9 cellular contexts compared by ENCODE assay signal in genomic region chr4:83629945-83630684, GRCh38.
DNase-seq lines count a peak whose midpoint lies in the region; ATAC-seq, FAIRE-seq and TF ChIP-seq lines count a peak whose summit lies in the region.
"Had no signal": no experiment of that assay in that cellular context is flagged by ENCODE, and none has a peak within 500 bp of the region (broad histone marks: within the 10 kb centered on the region; RNA-seq: fewer than 3 reads in every experiment).

No MANE protein-coding gene starts in this region.

- TF ChIP-seq CTCF in AG09319 (IDR thresholded peaks at IDR 0.05; ENCODE audit: low read depth, low read length) (no peak), Loucy (conservative IDR thresholded peaks at IDR 0.05; ENCODE audit: low read length) (no peak), bronchial epithelial cell (IDR thresholded peaks at IDR 0.05; ENCODE audit: insufficient read depth, low read length, severe bottlenecking) (no peak), HepG2 (CRISPR knock-in tag; IDR thresholded peaks at IDR 0.05) (no peak)

- H3F3A ChIP-seq in Loucy (ENCODE audit: low read depth), result no peaks in the 10 kb centered on the region

- intact Hi-C loops in HepG2 (cut with micrococcal nuclease; ENCODE audit: unreplicated experiment), result no loop called here

- no TSS peak for BruUV-seq in HepG2 (replicated peaks; lab: Mats Ljungman, UMichigan)

- TF ChIP-seq EP300 in HepG2 (IDR thresholded peaks at IDR 0.05; ENCODE audit: low read depth in 2 of 2, low read length in 2 of 2) (no peak), HepG2 (CRISPR knock-in tag; IDR thresholded peaks at IDR 0.05; ENCODE audit: borderline replicate concordance) (no peak)

- POLR2A ChIA-PET in HepG2 (lab: Yijun Ruan, JAX), result no interaction called here

- H4K20me1 ChIP-seq in Loucy (ENCODE audit: insufficient read depth, low read length, poor library complexity, severe bottlenecking) (no peaks in the 10 kb centered on the region), HepG2 (ENCODE audit: insufficient read depth, low read length) (no peaks in the 10 kb centered on the region)

- CTCF ChIA-PET in HepG2 (lab: Yijun Ruan, JAX; ENCODE audit: low intra/inter-chr PET ratio, low total read pairs), result no interaction called here

- DNase-seq in AG09319 (ENCODE audit: extremely low read depth, low read depth) (peak; percentile 15), bronchial epithelial cell (ENCODE audit: low read depth) (peak; percentile 83), HepG2 (ENCODE audit: low spot score) (no peak), H54 (ENCODE audit: insufficient read length, low spot score) (no peak), activated gamma-delta T cell treated with Interleukin-2 at 50 U/mL for 16 hours (no peak), cerebellum (ENCODE audit: low spot score) (no peak)
- DNase-seq: midbrain had no signal

- H3K27me3 ChIP-seq in Loucy (ENCODE audit: insufficient read depth, low read length, poor library complexity, severe bottlenecking), result no peaks in the 10 kb centered on the region
- no peaks in the 10 kb centered on the region for H3K27me3 ChIP-seq in bronchial epithelial cell (ENCODE audit: control insufficient read depth, insufficient read depth, low read length)
- peaks cover 2 to 10% of the 10 kb centered on the region in 2 experiments; a peak in 3 of 5 replicates for H3K27me3 ChIP-seq in HepG2 (ENCODE audit: control insufficient read depth in 1 of 2, insufficient read depth in 2 of 2, low read length in 2 of 2)

- H3K4me1 ChIP-seq in Loucy (ENCODE audit: insufficient read depth, low read length, poor library complexity, severe bottlenecking) (peaks cover 12% of the 10 kb centered on the region), HepG2 (ENCODE audit: insufficient read depth, low read length) (no peaks in the 10 kb centered on the region)

- TF ChIP-seq RAD21 in HepG2 (CRISPR knock-in tag; IDR thresholded peaks at IDR 0.05), result no peak

- H2AFZ ChIP-seq in Loucy (ENCODE audit: low read length), result peak overlapping the region; percentile 65
- H2AFZ ChIP-seq in HepG2 (ENCODE audit: low read length), result no peak overlapping the region

- TF ChIP-seq POLR2A in HepG2 (IDR thresholded peaks at IDR 0.05; ENCODE audit: insufficient read depth in 1 of 2, low read depth in 2 of 2, low read length in 2 of 2) (no peak), H54 (IDR thresholded peaks at IDR 0.05; ENCODE audit: low read depth, low read length) (no peak)

- no peaks in the 10 kb centered on the region for H3K9me2 ChIP-seq in Loucy (replicated peaks; ENCODE audit: low read depth, low read length)

- H3K4me2 ChIP-seq in Loucy (ENCODE audit: low read depth, low read length, poor library complexity, severe bottlenecking) (peak overlapping the region; percentile 9), HepG2 (ENCODE audit: low read depth, low read length) (no peak overlapping the region)

- H3K9ac ChIP-seq in Loucy (ENCODE audit: low read depth, low read length, poor library complexity, severe bottlenecking) (no peak overlapping the region), HepG2 (ENCODE audit: insufficient read depth, low read depth, low read length) (no peak overlapping the region)

- no peak overlapping the region for H3K27ac ChIP-seq in HepG2 (ENCODE audit: extremely low read length, insufficient read depth, low read length)

- FAIRE-seq in bronchial epithelial cell (lab: Jason Lieb, UNC), result peak; percentile 83
- no peak for FAIRE-seq in HepG2 (lab: Jason Lieb, UNC)
- FAIRE-seq in H54 (lab: Jason Lieb, UNC), result no peak

- 20% methylated on average over 5 of the region's 6 CpGs for WGBS in HepG2 (ENCODE audit: low lambda C conversion rate)

- ATAC-seq in HepG2 (peak; percentile 37; the same call in 1 of the 3 replicates), GM21717 (IDR thresholded peaks at IDR 0.05; ENCODE audit: unreplicated experiment) (no peak)

- no peaks in the 10 kb centered on the region for H3K9me3 ChIP-seq in Loucy (ENCODE audit: insufficient read depth, low read depth, low read length)
- no peaks in the 10 kb centered on the region for H3K9me3 ChIP-seq in HepG2 (ENCODE audit: low read length)

- H3K79me2 ChIP-seq in Loucy (ENCODE audit: insufficient read depth, low read length) (no peaks in the 10 kb centered on the region), HepG2 (ENCODE audit: insufficient read depth, low read length) (no peaks in the 10 kb centered on the region)

- H3K36me3 ChIP-seq in Loucy (ENCODE audit: insufficient read depth, low read length) (no peaks in the 10 kb centered on the region), bronchial epithelial cell (ENCODE audit: control insufficient read depth, insufficient read depth, low read length) (no peaks in the 10 kb centered on the region), HepG2 (replicated peaks in 1 of 2; ENCODE audit: control insufficient read depth in 1 of 2, insufficient read depth in 2 of 2, low read length in 2 of 2) (no peaks in the 10 kb centered on the region)

- no peak overlapping the region for H3K4me3 ChIP-seq in Loucy (ENCODE audit: low read length, poor library complexity, severe bottlenecking)
- no peak overlapping the region for H3K4me3 ChIP-seq in bronchial epithelial cell (ENCODE audit: low read depth, low read length)
- H3K4me3 ChIP-seq in HepG2 (replicated peaks in 1 of 3; ENCODE audit: insufficient read depth in 1 of 3, low read depth in 2 of 3, low read length in 3 of 3), result no peak overlapping the region

- in situ Hi-C loops in HepG2 (cut with HindIII; ENCODE audit: extremely low pct_ligation_motif_present, low pct_unique_long_range_greater_than_20kb), result loop anchor here (25.0 kb wide), 1 partner anchor 268 kb away; no protein-coding TSS in a partner anchor

TF ChIP-seq in HepG2, 621 proteins besides CTCF, POLR2A, EP300 and RAD21:
- TF ChIP-seq ZNF816 (CRISPR knock-in tag; IDR thresholded peaks at IDR 0.05; ENCODE audit: borderline replicate concordance), result no peak
- TF ChIP-seq, protein P1, sequence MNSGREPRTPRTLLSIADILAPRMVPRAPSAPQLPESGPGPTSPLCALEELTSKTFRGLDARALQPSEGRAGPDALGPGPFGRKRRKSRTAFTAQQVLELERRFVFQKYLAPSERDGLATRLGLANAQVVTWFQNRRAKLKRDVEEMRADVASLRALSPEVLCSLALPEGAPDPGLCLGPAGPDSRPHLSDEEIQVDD (CRISPR knock-in tag; IDR thresholded peaks at IDR 0.05; ENCODE audit: borderline replicate concordance), result no peak
- TF ChIP-seq CEBPB (IDR thresholded peaks at IDR 0.05; ENCODE audit: borderline replicate concordance, low read depth, low read length), result peak; percentile 97
- peak; percentile 89 for TF ChIP-seq CEBPG (CRISPR knock-in tag; IDR thresholded peaks at IDR 0.05)
- TF ChIP-seq BCL6 (CRISPR knock-in tag; IDR thresholded peaks at IDR 0.05), result no peak
- no peak for TF ChIP-seq JUNB (CRISPR knock-in tag; IDR thresholded peaks at IDR 0.05; ENCODE audit: borderline replicate concordance)
- TF ChIP-seq TP53 (CRISPR knock-in tag; conservative IDR thresholded peaks at IDR 0.05), result no peak
- TF ChIP-seq NBN (conservative IDR thresholded peaks at IDR 0.05), result no peak
- no peak for TF ChIP-seq BHLHE40 (IDR thresholded peaks at IDR 0.05; ENCODE audit: low read length)
- peak in 1 of 2 experiments; percentile 58; a peak in 1 of 4 replicates for TF ChIP-seq MAFK (conservative IDR thresholded peaks at IDR 0.05 in 1 of 2, IDR thresholded peaks at IDR 0.05 in 1 of 2; ENCODE audit: low read length in 2 of 2)
- TF ChIP-seq ZNF709 (CRISPR knock-in tag; IDR thresholded peaks at IDR 0.05), result no peak
- TF ChIP-seq ZNF776 (CRISPR knock-in tag; IDR thresholded peaks at IDR 0.05), result no peak
- TF ChIP-seq PTBP1 (IDR thresholded peaks at IDR 0.05; ENCODE audit: low read depth, low read length, poor library complexity, severe bottlenecking), result no peak
- TF ChIP-seq, protein P2, sequence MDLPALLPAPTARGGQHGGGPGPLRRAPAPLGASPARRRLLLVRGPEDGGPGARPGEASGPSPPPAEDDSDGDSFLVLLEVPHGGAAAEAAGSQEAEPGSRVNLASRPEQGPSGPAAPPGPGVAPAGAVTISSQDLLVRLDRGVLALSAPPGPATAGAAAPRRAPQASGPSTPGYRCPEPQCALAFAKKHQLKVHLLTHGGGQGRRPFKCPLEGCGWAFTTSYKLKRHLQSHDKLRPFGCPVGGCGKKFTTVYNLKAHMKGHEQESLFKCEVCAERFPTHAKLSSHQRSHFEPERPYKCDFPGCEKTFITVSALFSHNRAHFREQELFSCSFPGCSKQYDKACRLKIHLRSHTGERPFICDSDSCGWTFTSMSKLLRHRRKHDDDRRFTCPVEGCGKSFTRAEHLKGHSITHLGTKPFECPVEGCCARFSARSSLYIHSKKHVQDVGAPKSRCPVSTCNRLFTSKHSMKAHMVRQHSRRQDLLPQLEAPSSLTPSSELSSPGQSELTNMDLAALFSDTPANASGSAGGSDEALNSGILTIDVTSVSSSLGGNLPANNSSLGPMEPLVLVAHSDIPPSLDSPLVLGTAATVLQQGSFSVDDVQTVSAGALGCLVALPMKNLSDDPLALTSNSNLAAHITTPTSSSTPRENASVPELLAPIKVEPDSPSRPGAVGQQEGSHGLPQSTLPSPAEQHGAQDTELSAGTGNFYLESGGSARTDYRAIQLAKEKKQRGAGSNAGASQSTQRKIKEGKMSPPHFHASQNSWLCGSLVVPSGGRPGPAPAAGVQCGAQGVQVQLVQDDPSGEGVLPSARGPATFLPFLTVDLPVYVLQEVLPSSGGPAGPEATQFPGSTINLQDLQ (CRISPR knock-in tag; IDR thresholded peaks at IDR 0.05), result no peak
- TF ChIP-seq ZNF468 (CRISPR knock-in tag; IDR thresholded peaks at IDR 0.05), result no peak
- TF ChIP-seq DDIT3 (CRISPR knock-in tag; IDR thresholded peaks at IDR 0.05), result no peak
- no peak for TF ChIP-seq ZNF331 (CRISPR knock-in tag; IDR thresholded peaks at IDR 0.05)
- TF ChIP-seq ZNF549 (CRISPR knock-in tag; IDR thresholded peaks at IDR 0.05), result no peak
- no peak for TF ChIP-seq JDP2 (CRISPR knock-in tag; IDR thresholded peaks at IDR 0.05; ENCODE audit: borderline replicate concordance)
- TF ChIP-seq MEF2D (CRISPR knock-in tag; IDR thresholded peaks at IDR 0.05), result no peak

Comparison
In these comparisons a context has a peak if more than half of its experiments do, and no peak if none do; other contexts are left out.
1. DNase-seq: peak in AG09319 (single experiment) and bronchial epithelial cell (single experiment); none in HepG2 (single experiment), H54 (single experiment), activated gamma-delta T cell treated with Interleukin-2 at 50 U/mL for 16 hours (single experiment) and cerebellum (single experiment).